In the genomic region with DNA sequence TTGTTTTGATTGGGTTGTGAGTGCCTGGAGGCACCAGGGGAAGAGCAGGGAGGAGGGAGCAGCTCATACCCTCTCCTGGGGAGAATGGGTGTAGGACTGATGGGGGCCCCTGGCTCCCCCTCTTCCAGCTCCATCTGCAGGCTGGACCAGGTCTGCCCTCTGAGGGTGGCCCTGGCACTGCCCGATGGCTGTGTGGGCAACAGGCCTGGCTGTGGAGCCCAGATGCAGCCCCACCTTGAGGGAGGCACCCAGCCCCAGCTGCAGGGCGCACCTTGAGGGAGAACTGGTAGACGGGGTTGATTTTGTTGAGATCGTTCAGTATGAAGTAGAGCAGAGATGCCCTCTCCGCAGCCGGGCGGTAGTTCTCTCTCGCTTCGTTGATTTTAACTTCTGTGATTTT, we compare ENCODE assay signal across 1 cellular context.
TF ChIP-seq lines count a peak whose summit lies in the region.

No MANE protein-coding gene starts in this region.

TF ChIP-seq in WTC11, 78 proteins besides CTCF, POLR2A, EP300 and RAD21 (continued from another document):
- TF ChIP-seq, protein P1, sequence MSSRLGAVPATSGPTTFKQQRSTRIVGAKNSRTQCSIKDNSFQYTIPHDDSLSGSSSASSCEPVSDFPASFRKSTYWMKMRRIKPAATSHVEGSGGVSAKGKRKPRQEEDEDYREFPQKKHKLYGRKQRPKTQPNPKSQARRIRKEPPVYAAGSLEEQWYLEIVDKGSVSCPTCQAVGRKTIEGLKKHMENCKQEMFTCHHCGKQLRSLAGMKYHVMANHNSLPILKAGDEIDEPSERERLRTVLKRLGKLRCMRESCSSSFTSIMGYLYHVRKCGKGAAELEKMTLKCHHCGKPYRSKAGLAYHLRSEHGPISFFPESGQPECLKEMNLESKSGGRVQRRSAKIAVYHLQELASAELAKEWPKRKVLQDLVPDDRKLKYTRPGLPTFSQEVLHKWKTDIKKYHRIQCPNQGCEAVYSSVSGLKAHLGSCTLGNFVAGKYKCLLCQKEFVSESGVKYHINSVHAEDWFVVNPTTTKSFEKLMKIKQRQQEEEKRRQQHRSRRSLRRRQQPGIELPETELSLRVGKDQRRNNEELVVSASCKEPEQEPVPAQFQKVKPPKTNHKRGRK (CRISPR knock-in tag; IDR thresholded peaks at IDR 0.05; ENCODE audit: borderline replicate concordance): no peak
TF ChIP-seq in WTC11: peak in this region for 0.
